In genomic region chr2:86105252-86105968, GRCh38 we compare ENCODE assay signal across 1 cellular context.
TF ChIP-seq lines count a peak whose summit lies in the region.

TSS of gene POLR1A (minus strand) at chr2:86105886. CDS start at chr2:86105776, 110 bp downstream.

TF ChIP-seq in HepG2, 621 proteins besides CTCF, POLR2A, EP300 and RAD21 (continued from another document and continues in another):
- TF ChIP-seq ZNF597 (CRISPR knock-in tag; IDR thresholded peaks at IDR 0.05): no peak
- 0 out of 2 replicates have a peak, but pooled peaks have one; percentile 41 for TF ChIP-seq MAZ (IDR thresholded peaks at IDR 0.05; ENCODE audit: borderline replicate concordance, low read depth, low read length)
- no peak; the same call in 1 of the 2 replicates for TF ChIP-seq MAZ (CRISPR knock-in tag; IDR thresholded peaks at IDR 0.05; ENCODE audit: low read depth)
- no peak for TF ChIP-seq BHLHE40 (IDR thresholded peaks at IDR 0.05; ENCODE audit: low read length)
- no peak for TF ChIP-seq TEF (CRISPR knock-in tag; IDR thresholded peaks at IDR 0.05)
- no peak for TF ChIP-seq ASH2L (IDR thresholded peaks at IDR 0.05; ENCODE audit: insufficient read length, low read depth, low read length)
- no peak for TF ChIP-seq MBNL3 (CRISPR knock-in tag; conservative IDR thresholded peaks at IDR 0.05)
- TF ChIP-seq ZNF230 (CRISPR knock-in tag; IDR thresholded peaks at IDR 0.05): no peak
- no peak for TF ChIP-seq FLYWCH1 (CRISPR knock-in tag; IDR thresholded peaks at IDR 0.05)
- TF ChIP-seq AKAP8 (CRISPR knock-in tag; IDR thresholded peaks at IDR 0.05): no peak
- 0 out of 2 replicates have a peak, but pooled peaks have one; percentile 30 for TF ChIP-seq ZC3H13 (CRISPR knock-in tag; IDR thresholded peaks at IDR 0.05)
- TF ChIP-seq NR2F6 (IDR thresholded peaks at IDR 0.05): no peak
- TF ChIP-seq NR2F6 (CRISPR knock-in tag; IDR thresholded peaks at IDR 0.05): no peak
- TF ChIP-seq ZBTB21 (CRISPR knock-in tag; IDR thresholded peaks at IDR 0.05): no peak
- peak; percentile 62; the same call in 1 of the 2 replicates for TF ChIP-seq ZNF598 (CRISPR knock-in tag; IDR thresholded peaks at IDR 0.05; ENCODE audit: borderline replicate concordance)
- no peak for TF ChIP-seq HNRNPUL1 (IDR thresholded peaks at IDR 0.05; ENCODE audit: low read depth, low read length)
- no peak for TF ChIP-seq RXRA (CRISPR knock-in tag; IDR thresholded peaks at IDR 0.05)
- no peak for TF ChIP-seq ZNF589 (CRISPR knock-in tag; conservative IDR thresholded peaks at IDR 0.05)
- TF ChIP-seq ZFY (CRISPR knock-in tag; IDR thresholded peaks at IDR 0.05): peak; percentile 94
- TF ChIP-seq ZNF205 (CRISPR knock-in tag; IDR thresholded peaks at IDR 0.05): no peak
- TF ChIP-seq ATM (IDR thresholded peaks at IDR 0.05; ENCODE audit: borderline replicate concordance): no peak
- peak; percentile 8; the same call in 1 of the 2 replicates for TF ChIP-seq NFKB2 (CRISPR knock-in tag; IDR thresholded peaks at IDR 0.05; ENCODE audit: borderline replicate concordance)
- no peak for TF ChIP-seq ZNF350 (CRISPR knock-in tag; IDR thresholded peaks at IDR 0.05; ENCODE audit: borderline replicate concordance, low read depth)
- TF ChIP-seq PATZ1 (CRISPR knock-in tag; IDR thresholded peaks at IDR 0.05): 0 out of 2 replicates have a peak, but pooled peaks have one; percentile 20
- no peak for TF ChIP-seq NR2F1 (CRISPR knock-in tag; IDR thresholded peaks at IDR 0.05)
- TF ChIP-seq ZNF225 (CRISPR knock-in tag; IDR thresholded peaks at IDR 0.05): no peak
- TF ChIP-seq ZNF180 (CRISPR knock-in tag; IDR thresholded peaks at IDR 0.05; ENCODE audit: borderline replicate concordance, low read depth): peak; percentile 85; the same call in 1 of the 2 replicates
- TF ChIP-seq ZNF878 (CRISPR knock-in tag; IDR thresholded peaks at IDR 0.05): no peak
- TF ChIP-seq BORCS8-MEF2B (CRISPR knock-in tag; IDR thresholded peaks at IDR 0.05): peak; percentile 17; the same call in 1 of the 2 replicates
- TF ChIP-seq ZNF335 (CRISPR knock-in tag; IDR thresholded peaks at IDR 0.05): no peak
- no peak for TF ChIP-seq ATRX (CRISPR knock-in tag; IDR thresholded peaks at IDR 0.05; ENCODE audit: borderline replicate concordance)
- TF ChIP-seq SAFB2 (CRISPR knock-in tag; IDR thresholded peaks at IDR 0.05; ENCODE audit: borderline replicate concordance, low read depth): peak; percentile 29; the same call in 1 of the 2 replicates
- peak; percentile 96 for TF ChIP-seq THAP11 (CRISPR knock-in tag; IDR thresholded peaks at IDR 0.05)
- no peak for TF ChIP-seq SP2 (CRISPR knock-in tag; IDR thresholded peaks at IDR 0.05)
- no peak; the same call in 1 of the 2 replicates for TF ChIP-seq ZNF317 (CRISPR knock-in tag; IDR thresholded peaks at IDR 0.05)
- TF ChIP-seq ZMYM3 (CRISPR knock-in tag; IDR thresholded peaks at IDR 0.05): no peak
- peak; percentile 37; the same call in 1 of the 2 replicates for TF ChIP-seq MXD3 (CRISPR knock-in tag; IDR thresholded peaks at IDR 0.05)
- no peak for TF ChIP-seq SP1 (IDR thresholded peaks at IDR 0.05)
- TF ChIP-seq SP1 (CRISPR knock-in tag; IDR thresholded peaks at IDR 0.05): no peak
- TF ChIP-seq NFRKB (IDR thresholded peaks at IDR 0.05): no peak
- no peak for TF ChIP-seq HNF1A (IDR thresholded peaks at IDR 0.05; ENCODE audit: low read depth)
- no peak for TF ChIP-seq HNF1A (CRISPR knock-in tag; IDR thresholded peaks at IDR 0.05; ENCODE audit: borderline replicate concordance)
- no peak for TF ChIP-seq KLF9 (CRISPR knock-in tag; IDR thresholded peaks at IDR 0.05; ENCODE audit: low read depth)
- peak; percentile 51; the same call in 1 of the 2 replicates for TF ChIP-seq KMT2A (CRISPR knock-in tag; IDR thresholded peaks at IDR 0.05)
- TF ChIP-seq ZNF142 (CRISPR knock-in tag; IDR thresholded peaks at IDR 0.05): no peak
- 0 out of 2 replicates have a peak, but pooled peaks have one; percentile 11 for TF ChIP-seq TFDP2 (CRISPR knock-in tag; IDR thresholded peaks at IDR 0.05)
- no peak for TF ChIP-seq MLXIP (CRISPR knock-in tag; IDR thresholded peaks at IDR 0.05; ENCODE audit: borderline replicate concordance)
- 0 out of 2 replicates have a peak, but pooled peaks have one; percentile 51 for TF ChIP-seq GTF2F1 (IDR thresholded peaks at IDR 0.05; ENCODE audit: low read length)
- 0 out of 2 replicates have a peak, but pooled peaks have one; percentile 39 for TF ChIP-seq ZNF850 (CRISPR knock-in tag; conservative IDR thresholded peaks at IDR 0.05)
- no peak for TF ChIP-seq NFYC (CRISPR knock-in tag; IDR thresholded peaks at IDR 0.05)
